1 cellular context compared by ENCODE assay signal in genomic region chr2:158359846-158360245, GRCh38.
A peak's percentile ranks its signal among the peaks of the same experiment; 100 is the strongest.
TF ChIP-seq lines count a peak whose summit lies in the region.

No MANE protein-coding gene starts in this region.

TF ChIP-seq in K562, 482 proteins besides CTCF, POLR2A, EP300 and RAD21 (continued from another document):
- TF ChIP-seq MAZ (CRISPR knock-in tag; conservative IDR thresholded peaks at IDR 0.05 in 1 of 2, IDR thresholded peaks at IDR 0.05 in 1 of 2) (0 out of 4 replicates have a peak, but pooled peaks of 1 of the 2 experiments have one; percentile 22), ZBTB49 (CRISPR knock-in tag; IDR thresholded peaks at IDR 0.05; ENCODE audit: borderline replicate concordance) (no peak), MBD2 (IDR thresholded peaks at IDR 0.05; ENCODE audit: borderline replicate concordance, low read depth) (0 out of 2 replicates have a peak, but pooled peaks have one; percentile 36), JUN (IDR thresholded peaks at IDR 0.05; ENCODE audit: borderline replicate concordance, low read depth, low read length) (no peak), JUN (CRISPR knock-in tag; IDR thresholded peaks at IDR 0.05; ENCODE audit: borderline replicate concordance) (no peak), SNIP1 (IDR thresholded peaks at IDR 0.05; ENCODE audit: low read depth) (no peak), CGGBP1 (CRISPR knock-in tag; IDR thresholded peaks at IDR 0.05) (no peak), NKRF (IDR thresholded peaks at IDR 0.05; ENCODE audit: borderline replicate concordance) (no peak), FOXK2 (conservative IDR thresholded peaks at IDR 0.05 in 1 of 2, IDR thresholded peaks at IDR 0.05 in 1 of 2; ENCODE audit: low read depth in 2 of 2) (peak in 1 of 2 experiments; percentile 98; a peak in 2 of 4 replicates), CEBPZ (IDR thresholded peaks at IDR 0.05; ENCODE audit: borderline replicate concordance, low read depth, low read length) (no peak), TFAP4 (CRISPR knock-in tag; IDR thresholded peaks at IDR 0.05; ENCODE audit: borderline replicate concordance) (no peak)
TF ChIP-seq in K562: peak in this region for 27.
